Comparison of ENCODE assay signal across 8 cellular contexts in genomic region chr7:100568936-100569844, GRCh38. TPM values are rescaled to one million over a fixed set of nuclear protein-coding genes. Genes with fewer than 3 reads are reported as not detected.
A peak's percentile ranks its signal among the peaks of the same experiment; 100 is the strongest.
DNase-seq lines count a peak whose midpoint lies in the region; ATAC-seq and TF ChIP-seq lines count a peak whose summit lies in the region.

No MANE protein-coding gene starts in this region.

- no peaks in the 10 kb centered on the region for H3K9me3 ChIP-seq in HUES6 (ENCODE audit: control insufficient read depth, insufficient read depth, low read depth, low read length)

- peak overlapping the region; percentile 71 for H3K4me3 ChIP-seq in HUES6 (ENCODE audit: low read depth, low read length)
- peak overlapping the region in 1 of 2 donors; percentile 24 for H3K4me3 ChIP-seq in cardiac fibroblast (replicated peaks in 1 of 2; ENCODE audit: low read depth in 2 of 2, low read length in 2 of 2)
- peak overlapping the region; percentile 25 for H3K4me3 ChIP-seq in kidney epithelial cell (ENCODE audit: low read depth, low read length)

- H3K27me3 Mint-ChIP-seq in T-helper 2 cell treated with Interferon-gamma antibody and Interleukin-4, amounts not matched to agents 5 μg/mL and 100 μg/mL, for 36 hours (ENCODE audit: low read depth) = peaks cover 4% of the 10 kb centered on the region

- peak overlapping the region; percentile 45 for H3K4me3 Mint-ChIP-seq in T-helper 2 cell treated with Interferon-gamma antibody and Interleukin-4, amounts not matched to agents 5 μg/mL and 100 μg/mL, for 36 hours

- H3K27ac Mint-ChIP-seq in T-helper 2 cell treated with Interferon-gamma antibody and Interleukin-4, amounts not matched to agents 5 μg/mL and 100 μg/mL, for 36 hours = peak overlapping the region; percentile 31

- H3K4me1 ChIP-seq in HUES6 (ENCODE audit: control insufficient read depth, insufficient read depth, low read length) = peaks cover 47% of the 10 kb centered on the region

- DNase-seq in DMS153 treated with DMSO at 0.1 percent for 48 hours (lab: John Stamatoyannopoulos, UW; ENCODE audit: unreplicated experiment) (peak; percentile 45), cardiac fibroblast (ENCODE audit: low read depth in 2 of 2) (peak; percentile 36 to 66), kidney epithelial cell (ENCODE audit: low read depth) (no peak), GF-D8 (lab: John Stamatoyannopoulos, UW) (no peak)
- no peak for DNase-seq in T-helper 2 cell treated with Interferon-gamma antibody and Interleukin-4, amounts not matched to agents 5 μg/mL and 100 μg/mL, for 36 hours (ENCODE audit: low spot score)
- DNase-seq in stimulated activated CD4-positive, alpha-beta T cell treated with anti-CD3 and anti-CD28 coated beads, Interleukin-4, amount 100 ng/mL, for 4 hours = peak; percentile 26 to 38

- peaks cover 10% of the 10 kb centered on the region for H3K36me3 Mint-ChIP-seq in T-helper 2 cell treated with Interferon-gamma antibody and Interleukin-4, amounts not matched to agents 5 μg/mL and 100 μg/mL, for 36 hours (ENCODE audit: low read depth)

- H3K36me3 ChIP-seq in HUES6 (ENCODE audit: control insufficient read depth, insufficient read depth, low read length) = no peaks in the 10 kb centered on the region
- no peaks in the 10 kb centered on the region for H3K36me3 ChIP-seq in kidney epithelial cell (ENCODE audit: control insufficient read depth, insufficient read depth, low read length)

- TF ChIP-seq CTCF in cardiac fibroblast (IDR thresholded peaks at IDR 0.05; ENCODE audit: low read depth, low read length) (peak; percentile 44), kidney epithelial cell (IDR thresholded peaks at IDR 0.05; ENCODE audit: insufficient read depth, low read length, poor library complexity, severe bottlenecking) (peak; percentile 42)

- peak overlapping the region; percentile 78 for H3K9ac ChIP-seq in HUES6 (ENCODE audit: low read length)

- no peaks in the 10 kb centered on the region for H3K27me3 ChIP-seq in HUES6 (ENCODE audit: control insufficient read depth, insufficient read depth, low read length)
- H3K27me3 ChIP-seq in kidney epithelial cell (ENCODE audit: control insufficient read depth, insufficient read depth, low read length) = peaks cover 6% of the 10 kb centered on the region

- H3K27ac ChIP-seq in HUES6 (ENCODE audit: low read depth, low read length) = no peak overlapping the region; the same call in 1 of the 2 replicates

- ATAC-seq in GM21423 (IDR thresholded peaks at IDR 0.05; ENCODE audit: unreplicated experiment) = no peak

- peaks cover 13% of the 10 kb centered on the region for H3K4me1 Mint-ChIP-seq in T-helper 2 cell treated with Interferon-gamma antibody and Interleukin-4, amounts not matched to agents 5 μg/mL and 100 μg/mL, for 36 hours (ENCODE audit: low read depth)

- H3K9me3 Mint-ChIP-seq in T-helper 2 cell treated with Interferon-gamma antibody and Interleukin-4, amounts not matched to agents 5 μg/mL and 100 μg/mL, for 36 hours = no peaks in the 10 kb centered on the region

RNA-seq across cellular contexts. Expression of gene SAP25, which starts 4.5 kb away (rescaled TPM):
- 0.62 TPM in 1 of 2 replicates, not detected in the other for total RNA-seq in kidney epithelial cell

RNA-seq across cellular contexts. Expression of gene LRCH4, which starts 16.7 kb away (rescaled TPM):
- total RNA-seq in kidney epithelial cell = 69.0 and 85.2 TPM in 2 replicates

RNA-seq across cellular contexts. Expression of gene FBXO24, which starts 16.9 kb away (rescaled TPM):
- total RNA-seq in kidney epithelial cell = 0.55 and 0.79 TPM in 2 replicates

RNA-seq across cellular contexts. Expression of gene AGFG2, which starts 30.2 kb away (rescaled TPM):
- 4.0 and 8.6 TPM in 2 replicates for total RNA-seq in kidney epithelial cell

RNA-seq across cellular contexts. Expression of gene PCOLCE, which starts 33.0 kb away (rescaled TPM):
- 4.7 and 6.4 TPM in 2 replicates for total RNA-seq in kidney epithelial cell

Comparison
In these comparisons a context has a peak if more than half of its experiments do, and no peak if none do; other contexts are left out.
1. DNase-seq: peak in DMS153 treated with DMSO at 0.1 percent for 48 hours (single experiment), cardiac fibroblast (2 of 2) and stimulated activated CD4-positive, alpha-beta T cell treated with anti-CD3 and anti-CD28 coated beads, Interleukin-4, amount 100 ng/mL, for 4 hours (2 of 2); none in T-helper 2 cell treated with Interferon-gamma antibody and Interleukin-4, amounts not matched to agents 5 μg/mL and 100 μg/mL, for 36 hours (single experiment), kidney epithelial cell (single experiment) and GF-D8 (single experiment).